In genomic region chr10:117673208-117673607, GRCh38 we compare ENCODE assay signal across 9 cellular contexts.
"Had no signal": no experiment of that assay in that cellular context is flagged by ENCODE, and none has a peak within 500 bp of the region (broad histone marks: within the 10 kb centered on the region; RNA-seq: fewer than 3 reads in every experiment).

No MANE protein-coding gene starts in this region.

- H3K36me3 Mint-ChIP-seq: IgD-negative memory B cell had no signal

- ATAC-seq: HCT116, HepG2 had no signal

- DNase-seq: GOT3, H7, HFFc6 had no signal

- H3K27ac Mint-ChIP-seq: HFFc6, IgD-negative memory B cell had no signal

- H3K36me3 ChIP-seq: HAP-1 had no signal

- H3K4me1 Mint-ChIP-seq: IgD-negative memory B cell had no signal

- FAIRE-seq: HepG2 had no signal

- H3K4me1 ChIP-seq: HAP-1 had no signal

- H3K9ac ChIP-seq: GM23248 had no signal

- H3K4me3 Mint-ChIP-seq: HFFc6, IgD-negative memory B cell had no signal

- H3K27ac ChIP-seq: GM23248, HL-60 had no signal

- H3K9me3 ChIP-seq: HAP-1 had no signal

- H2AFZ ChIP-seq: GM23248 had no signal

- H3K9me3 Mint-ChIP-seq: IgD-negative memory B cell had no signal

- H3K4me3 ChIP-seq: GM23248, HAP-1 had no signal
